In the genomic region with DNA sequence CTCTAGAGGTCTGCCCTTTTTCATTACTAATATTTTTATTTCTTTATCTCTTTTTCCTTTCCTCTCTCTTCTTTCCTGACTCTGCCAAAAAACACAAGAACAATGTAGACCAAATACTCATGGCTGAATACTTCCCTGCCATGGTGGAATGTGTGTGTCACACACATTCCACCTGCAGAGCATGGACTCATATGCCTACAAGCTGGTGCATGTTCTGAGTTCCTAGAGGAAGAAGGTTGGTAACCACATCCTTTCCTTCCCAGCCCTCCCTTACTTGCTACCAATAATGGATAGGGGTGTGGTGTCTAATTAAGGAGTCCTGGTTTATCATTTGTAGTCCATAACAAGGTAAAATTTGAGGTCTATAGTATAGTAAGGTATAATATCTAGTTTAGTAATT, we compare ENCODE assay signal across 22 cellular contexts. TPM values are rescaled to one million over a fixed set of nuclear protein-coding genes. Genes with fewer than 3 reads are reported as not detected.
DNase-seq lines count a peak whose midpoint lies in the region; ATAC-seq lines count a peak whose summit lies in the region.
"Had no signal": no experiment of that assay in that cellular context is flagged by ENCODE, and none has a peak within 500 bp of the region (broad histone marks: within the 10 kb centered on the region; RNA-seq: fewer than 3 reads in every experiment).

No MANE protein-coding gene starts in this region.

- no peaks in the 10 kb centered on the region for H3K36me3 Mint-ChIP-seq in stimulated activated naive B cell treated with anti-CD40 and anti-IgM and Interleukin-4, amounts not matched to agents 10 μg/mL and 1 μg/mL and 100 μg/mL, for 72 hours

- H3K4me3 Mint-ChIP-seq in stimulated activated naive B cell treated with anti-CD40 and anti-IgM and Interleukin-4, amounts not matched to agents 10 μg/mL and 1 μg/mL and 100 μg/mL, for 72 hours: no peak overlapping the region
- H3K4me3 Mint-ChIP-seq: CD8-positive, alpha-beta memory T cell had no signal

- H3K27ac Mint-ChIP-seq in stimulated activated naive B cell treated with anti-CD40 and anti-IgM and Interleukin-4, amounts not matched to agents 10 μg/mL and 1 μg/mL and 100 μg/mL, for 72 hours: no peak overlapping the region
- H3K27ac Mint-ChIP-seq: CD8-positive, alpha-beta memory T cell had no signal

- H3K27ac ChIP-seq in epithelial cell of prostate: peak overlapping the region; percentile 64
- H3K27ac ChIP-seq: BLaER1 treated with 17β-estradiol and CSF1 and Interleukin-3, amounts not matched to agents 10 nM and 100 nM; SK-N-MC had no signal

- H3K27me3 Mint-ChIP-seq in stimulated activated naive B cell treated with anti-CD40 and anti-IgM and Interleukin-4, amounts not matched to agents 10 μg/mL and 1 μg/mL and 100 μg/mL, for 72 hours: peaks cover 30 to 32% of the 10 kb centered on the region in 2 donors

- no peak for ATAC-seq in stimulated activated naive B cell treated with anti-CD40 and anti-IgM and Interleukin-4, amounts not matched to agents 10 μg/mL and 1 μg/mL and 100 μg/mL, for 72 hours (replicated peaks)
- ATAC-seq: GM12878, HCT116, PC-3 had no signal

- peaks cover 0 to 5% of the 10 kb centered on the region in 2 donors for H3K9me3 Mint-ChIP-seq in stimulated activated naive B cell treated with anti-CD40 and anti-IgM and Interleukin-4, amounts not matched to agents 10 μg/mL and 1 μg/mL and 100 μg/mL, for 72 hours

- peak; percentile 41 for DNase-seq in 8988T
- DNase-seq in HT1080 (ENCODE audit: low read depth): peak; percentile 62
- peak; percentile 91 for DNase-seq in epithelial cell of prostate (ENCODE audit: low read depth, low spot score)
- peak; percentile 88 for DNase-seq in kidney tubule cell (ENCODE audit: low spot score)
- no peak for DNase-seq in stimulated activated naive B cell treated with anti-CD40 and anti-IgM and Interleukin-4, amounts not matched to agents 10 μg/mL and 1 μg/mL and 100 μg/mL, for 72 hours
- DNase-seq in Kasumi-1 (lab: John Stamatoyannopoulos, UW): no peak
- no peak for DNase-seq in GOT3 (lab: John Stamatoyannopoulos, UW)
- no peak for DNase-seq in SIG-M5 (lab: John Stamatoyannopoulos, UW)
- DNase-seq: CD8-positive, alpha-beta memory T cell; DMS79 treated with DMSO at 0.1 percent for 48 hours; GDM1; KBM-7; NCI-H1436 treated with DMSO at 0.1 percent for 48 hours; NCI-H2029 treated with DMSO at 0.1 percent for 48 hours; NCI-H748 treated with DMSO at 0.1 percent for 48 hours; PC-3 had no signal

- no peaks in the 10 kb centered on the region for H3K4me1 Mint-ChIP-seq in stimulated activated naive B cell treated with anti-CD40 and anti-IgM and Interleukin-4, amounts not matched to agents 10 μg/mL and 1 μg/mL and 100 μg/mL, for 72 hours
- H3K4me1 Mint-ChIP-seq: CD8-positive, alpha-beta memory T cell had no signal

RNA-seq across cellular contexts. Expression of a gene that starts 15.2 kb away (rescaled TPM):
- not detected in 2 replicates for total RNA-seq in HT1080 (2014; rRNA removed; shearing (Covaris generic))
- polyA plus RNA-seq in HT1080 (2015; cell fraction: cytosol; rRNA removed): not detected in 2 replicates
- polyA plus RNA-seq in HT1080 (2015; cell fraction: nucleus; rRNA removed): not detected in 2 replicates
- total RNA-seq: A172; CD8-positive, alpha-beta memory T cell; GM12878; NCI-H460; PC-3 had no signal
- polyA plus RNA-seq: CD8-positive, alpha-beta memory T cell; GM12878 had no signal

RNA-seq across cellular contexts. Expression of a gene that starts 22.2 kb away (rescaled TPM):
- not detected in 2 replicates for total RNA-seq in HT1080 (2014; rRNA removed; shearing (Covaris generic))
- polyA plus RNA-seq in HT1080 (2015; cell fraction: cytosol; rRNA removed): not detected in 2 replicates
- polyA plus RNA-seq in HT1080 (2015; cell fraction: nucleus; rRNA removed): not detected in 2 replicates
- total RNA-seq: A172; CD8-positive, alpha-beta memory T cell; GM12878; NCI-H460; PC-3 had no signal
- polyA plus RNA-seq: CD8-positive, alpha-beta memory T cell; GM12878 had no signal

RNA-seq across cellular contexts. Expression of a gene that starts 54.2 kb away (rescaled TPM):
- total RNA-seq in HT1080 (2014; rRNA removed; shearing (Covaris generic)): 193 and 254 TPM in 2 replicates
- 330 and 351 TPM in 2 replicates for polyA plus RNA-seq in HT1080 (2015; cell fraction: cytosol; rRNA removed)
- polyA plus RNA-seq in HT1080 (2015; cell fraction: nucleus; rRNA removed): 122 and 134 TPM in 2 replicates

Comparison
In these comparisons a context has a peak if more than half of its experiments do, and no peak if none do; other contexts are left out.
1. DNase-seq: peak in 8988T (single experiment), HT1080 (single experiment), epithelial cell of prostate (single experiment) and kidney tubule cell (single experiment); none in stimulated activated naive B cell treated with anti-CD40 and anti-IgM and Interleukin-4, amounts not matched to agents 10 μg/mL and 1 μg/mL and 100 μg/mL, for 72 hours (single experiment), Kasumi-1 (0 of 2), GOT3 (single experiment) and SIG-M5 (single experiment).